18 cellular contexts compared by ENCODE assay signal in the genomic region with DNA sequence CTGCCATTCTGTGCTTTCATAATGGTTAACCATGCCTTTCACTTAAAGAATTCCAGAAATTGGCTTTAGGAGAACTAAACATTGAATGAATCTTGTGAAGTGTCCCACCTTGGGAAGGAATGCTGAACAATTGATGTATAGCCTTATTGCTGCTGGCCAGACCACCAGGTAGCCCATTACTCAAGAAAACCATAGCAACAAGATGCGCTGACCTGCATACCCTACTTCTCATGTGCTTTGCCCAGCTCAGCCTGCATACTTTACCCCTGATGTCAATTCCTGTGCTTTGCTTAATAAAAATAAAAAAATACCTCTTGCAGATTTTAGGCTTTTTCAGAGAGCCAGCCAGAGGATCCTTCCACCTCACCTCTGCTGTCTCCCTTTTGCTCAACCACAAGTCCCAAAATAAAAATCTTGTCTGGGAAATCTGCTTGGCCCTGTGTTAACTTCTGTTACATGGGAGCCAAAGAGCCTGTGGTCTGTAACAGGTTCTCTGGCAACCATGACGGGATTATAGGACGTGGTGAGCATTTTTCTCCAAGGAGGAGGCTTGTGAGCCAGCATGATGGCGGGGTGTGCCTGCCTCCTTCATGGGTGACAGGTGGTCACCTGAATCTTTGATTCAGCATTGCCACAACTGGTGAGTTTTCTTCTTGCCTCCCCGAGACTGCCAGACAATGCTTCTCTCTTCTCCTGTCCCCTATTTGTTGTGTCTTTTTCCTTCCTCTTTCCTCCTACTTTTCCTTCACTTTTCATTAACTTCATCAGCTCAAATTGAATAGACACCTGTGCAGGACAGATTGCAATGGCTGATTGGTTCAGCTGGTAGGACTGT.
A peak's percentile ranks its signal among the peaks of the same experiment; 100 is the strongest.
DNase-seq lines count a peak whose midpoint lies in the region; ATAC-seq, FAIRE-seq and TF ChIP-seq lines count a peak whose summit lies in the region.
"Had no signal": no experiment of that assay in that cellular context is flagged by ENCODE, and none has a peak within 500 bp of the region (broad histone marks: within the 10 kb centered on the region; RNA-seq: fewer than 3 reads in every experiment).

No MANE protein-coding gene starts in this region.

- H2BK120ac ChIP-seq in trophoblast cell (ENCODE audit: insufficient read depth, low read length, poor library complexity) = no peak overlapping the region

- no peak overlapping the region for H3K4me2 ChIP-seq in trophoblast cell (ENCODE audit: low read length)

- FAIRE-seq in RCC 7860 (lab: Jason Lieb, UNC) = no peak
- FAIRE-seq: bronchial epithelial cell, endometrium had no signal

- H2BK12ac ChIP-seq in trophoblast cell (ENCODE audit: low read length) = no peak overlapping the region

- peaks cover 0 to 2% of the 10 kb centered on the region in 2 experiments for H3K4me1 ChIP-seq in trophoblast cell (ENCODE audit: control insufficient read depth in 1 of 2, insufficient read depth in 2 of 2, low read length in 2 of 2)
- H3K4me1 ChIP-seq in CD4-positive, alpha-beta memory T cell (ENCODE audit: insufficient read depth, low read length) = peaks cover 5% of the 10 kb centered on the region
- H3K4me1 ChIP-seq: left lung, vagina had no signal

- H3K14ac ChIP-seq in trophoblast cell (ENCODE audit: low read length) = no peak overlapping the region

- CTCF ChIA-PET in CD4-positive, alpha-beta memory T cell (lab: Charles Lee; ENCODE audit: partially characterized antibody) = interaction anchor here (0.9 to 1.4 kb wide), 2 partner anchors 11 to 19 kb away, joined by 3 to 4 read pairs; no protein-coding TSS in a partner anchor

- peaks cover 13% of the 10 kb centered on the region for H3K4me1 Mint-ChIP-seq in stimulated activated naive CD8-positive, alpha-beta T cell treated with anti-CD3 and anti-CD28 coated beads, Interleukin-15, amount 100 ng/mL, for 72 hours
- peaks cover 5 to 11% (median 7%) of the 10 kb centered on the region in 4 donors for H3K4me1 Mint-ChIP-seq in CD4-positive, alpha-beta memory T cell

- no peak overlapping the region for H3K23ac ChIP-seq in trophoblast cell (ENCODE audit: low read length)

- no peaks in the 10 kb centered on the region for H3K79me1 ChIP-seq in trophoblast cell (ENCODE audit: low read length)

- no peak overlapping the region for H3K4me3 Mint-ChIP-seq in stimulated activated naive CD8-positive, alpha-beta T cell treated with anti-CD3 and anti-CD28 coated beads, Interleukin-15, amount 100 ng/mL, for 72 hours
- no peak overlapping the region for H3K4me3 Mint-ChIP-seq in CD4-positive, alpha-beta memory T cell
- H3K4me3 Mint-ChIP-seq: activated CD4-positive, alpha-beta memory T cell treated with anti-CD3 and anti-CD28 coated beads for 36 hours; CD4-positive, CD25-positive, alpha-beta regulatory T cell; dendritic cell treated with granulocyte-macrophage colony-stimulating factor and Interleukin-4, amounts not matched to agents 40 ng/mL and 50 ng/mL, for 4 days; IgD-negative memory B cell had no signal

- H3K27ac ChIP-seq in trophoblast cell (ENCODE audit: low read depth, low read length) = no peak overlapping the region
- no peak overlapping the region for H3K27ac ChIP-seq in CD4-positive, alpha-beta memory T cell (ENCODE audit: low read depth, low read length)
- H3K27ac ChIP-seq: left lung, SK-N-MC, vagina had no signal

- H3K4me3 ChIP-seq in epithelial cell of proximal tubule (ENCODE audit: low read depth, low read length) (no peak overlapping the region), trophoblast cell (ENCODE audit: low read depth, low read length) (no peak overlapping the region)
- no peak overlapping the region for H3K4me3 ChIP-seq in CD4-positive, alpha-beta memory T cell (ENCODE audit: low read length in 2 of 2)
- H3K4me3 ChIP-seq: left lung, SK-N-MC, vagina had no signal

- in situ Hi-C loops in G401 (cut with HindIII; ENCODE audit: low sequenced_read_pairs) = no loop called here

- H3K9me3 ChIP-seq in trophoblast cell (ENCODE audit: insufficient read depth, low read depth, low read length) = no peaks in the 10 kb centered on the region
- H3K9me3 ChIP-seq in CD4-positive, alpha-beta memory T cell (ENCODE audit: control insufficient read depth in 1 of 2, low read length in 2 of 2) = no peaks in the 10 kb centered on the region
- H3K9me3 ChIP-seq: left lung, vagina had no signal

- H3K36me3 Mint-ChIP-seq in CD4-positive, alpha-beta memory T cell = no peaks in the 10 kb centered on the region
- H3K36me3 Mint-ChIP-seq: CD4-positive, CD25-positive, alpha-beta regulatory T cell had no signal

- H2AFZ ChIP-seq in trophoblast cell (ENCODE audit: insufficient read depth, low read length, poor library complexity) = no peak overlapping the region

- no CpG with 5 or more reads among the region's 5 CpGs for WGBS in trophoblast cell (ENCODE audit: extremely low coverage, insufficient coverage, insufficient read length)

- no peaks in the 10 kb centered on the region for H3K79me2 ChIP-seq in trophoblast cell (ENCODE audit: control insufficient read depth, insufficient read depth, low read length, poor library complexity)

- no peak overlapping the region for H4K8ac ChIP-seq in trophoblast cell (ENCODE audit: low read depth, low read length)

- no peak overlapping the region for H4K12ac ChIP-seq in trophoblast cell (ENCODE audit: low read depth, low read length)

- POLR2A ChIA-PET in CD4-positive, alpha-beta memory T cell (lab: Charles Lee; ENCODE audit: partially characterized antibody) = no interaction called here

- no peak overlapping the region for H2AK5ac ChIP-seq in trophoblast cell (ENCODE audit: low read length)

- H2BK5ac ChIP-seq in trophoblast cell (ENCODE audit: low read depth, low read length, poor library complexity) = no peak overlapping the region

- H3K27me3 ChIP-seq in trophoblast cell (ENCODE audit: insufficient read depth, low read length) = no peaks in the 10 kb centered on the region
- no peaks in the 10 kb centered on the region for H3K27me3 ChIP-seq in CD4-positive, alpha-beta memory T cell (ENCODE audit: insufficient read depth, low read length)
- H3K27me3 ChIP-seq: left lung, vagina had no signal

- ATAC-seq in stimulated activated naive CD8-positive, alpha-beta T cell treated with anti-CD3 and anti-CD28 coated beads, Interleukin-15, amount 100 ng/mL, for 72 hours = no peak
- ATAC-seq: left lung had no signal

- no peak overlapping the region for H3K27ac Mint-ChIP-seq in stimulated activated naive CD8-positive, alpha-beta T cell treated with anti-CD3 and anti-CD28 coated beads, Interleukin-15, amount 100 ng/mL, for 72 hours
- no peak overlapping the region for H3K27ac Mint-ChIP-seq in CD4-positive, alpha-beta memory T cell
- H3K27ac Mint-ChIP-seq: activated CD4-positive, alpha-beta memory T cell treated with anti-CD3 and anti-CD28 coated beads for 36 hours; dendritic cell treated with granulocyte-macrophage colony-stimulating factor and Interleukin-4, amounts not matched to agents 40 ng/mL and 50 ng/mL, for 4 days; IgD-negative memory B cell had no signal

- no peak overlapping the region for H3K4ac ChIP-seq in trophoblast cell (ENCODE audit: low read depth, low read length)

- H3K9ac ChIP-seq in trophoblast cell (ENCODE audit: low read length) = no peak overlapping the region

- DNase-seq in G401 (ENCODE audit: low spot score) = peak; percentile 65
- DNase-seq in RCC 7860 (ENCODE audit: low spot score) = peak; percentile 26
- peak; percentile 50 for DNase-seq in epithelial cell of proximal tubule (ENCODE audit: low read depth)
- peak; percentile 9 to 65 for DNase-seq in trophoblast cell
- no peak for DNase-seq in stimulated activated naive CD8-positive, alpha-beta T cell treated with anti-CD3 and anti-CD28 coated beads, Interleukin-15, amount 100 ng/mL, for 72 hours
- no peak for DNase-seq in CD4-positive, alpha-beta memory T cell
- DNase-seq in mucosa of gallbladder (ENCODE audit: low spot score) = no peak
- DNase-seq: activated CD4-positive, alpha-beta memory T cell treated with anti-CD3 and anti-CD28 coated beads for 36 hours; activated gamma-delta T cell; CD4-positive, CD25-positive, alpha-beta regulatory T cell; left lung; NCI-H1417 treated with DMSO at 0.1 percent for 48 hours had no signal

- intact Hi-C loops in CD4-positive, alpha-beta memory T cell (cut with micrococcal nuclease) = no loop called here

- peaks cover 12 to 15% of the 10 kb centered on the region in 2 donors for H3K9me3 Mint-ChIP-seq in stimulated activated naive CD8-positive, alpha-beta T cell treated with anti-CD3 and anti-CD28 coated beads, Interleukin-15, amount 100 ng/mL, for 72 hours
- peaks cover 0 to 12% (median 4%) of the 10 kb centered on the region in 8 donors for H3K9me3 Mint-ChIP-seq in CD4-positive, alpha-beta memory T cell

- no peak overlapping the region for H3K18ac ChIP-seq in trophoblast cell (ENCODE audit: low read length)

- no peak for TF ChIP-seq CTCF in epithelial cell of proximal tubule (conservative IDR thresholded peaks at IDR 0.05; ENCODE audit: low read depth, low read length)

- H3K36me3 ChIP-seq in trophoblast cell (ENCODE audit: control insufficient read depth in 1 of 2, insufficient read depth in 2 of 2, low read length in 2 of 2) = no peaks in the 10 kb centered on the region
- no peaks in the 10 kb centered on the region for H3K36me3 ChIP-seq in CD4-positive, alpha-beta memory T cell (ENCODE audit: insufficient read depth, low read length)
- H3K36me3 ChIP-seq: left lung, vagina had no signal

- no peak overlapping the region for H4K91ac ChIP-seq in trophoblast cell (ENCODE audit: low read depth, low read length)

- H3K27me3 Mint-ChIP-seq in stimulated activated naive CD8-positive, alpha-beta T cell treated with anti-CD3 and anti-CD28 coated beads, Interleukin-15, amount 100 ng/mL, for 72 hours = no peaks in the 10 kb centered on the region
- H3K27me3 Mint-ChIP-seq in CD4-positive, alpha-beta memory T cell = no peaks in the 10 kb centered on the region
- H3K27me3 Mint-ChIP-seq: activated CD4-positive, alpha-beta memory T cell treated with anti-CD3 and anti-CD28 coated beads for 36 hours; CD4-positive, CD25-positive, alpha-beta regulatory T cell; dendritic cell treated with granulocyte-macrophage colony-stimulating factor and Interleukin-4, amounts not matched to agents 40 ng/mL and 50 ng/mL, for 4 days had no signal

Comparison
In these comparisons a context has a peak if more than half of its experiments do, and no peak if none do; other contexts are left out.
1. DNase-seq: peak in G401 (single experiment), RCC 7860 (single experiment), epithelial cell of proximal tubule (single experiment) and trophoblast cell (2 of 2); none in stimulated activated naive CD8-positive, alpha-beta T cell treated with anti-CD3 and anti-CD28 coated beads, Interleukin-15, amount 100 ng/mL, for 72 hours (0 of 2), CD4-positive, alpha-beta memory T cell (0 of 5) and mucosa of gallbladder (single experiment).